1 cellular context compared by ENCODE assay signal in the genomic region with DNA sequence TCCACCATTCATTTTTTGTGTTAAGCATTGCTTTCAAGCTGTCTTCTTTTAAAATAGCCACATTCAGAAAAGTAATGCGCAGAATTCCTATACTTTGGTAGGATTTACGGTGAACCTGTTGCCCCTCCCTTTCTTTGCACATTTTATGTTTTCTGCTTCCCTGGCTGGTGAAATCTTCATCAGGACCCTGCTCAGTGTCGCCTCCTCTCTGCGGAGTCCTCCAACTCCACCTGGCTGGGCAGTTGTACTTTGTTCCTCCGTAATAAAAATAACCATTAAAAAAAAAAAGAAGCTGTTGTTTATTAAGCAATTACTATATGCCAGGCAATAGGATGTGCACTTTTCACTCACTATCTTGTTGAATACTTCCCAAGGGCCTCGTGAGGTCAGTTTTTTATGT.
TF ChIP-seq lines count a peak whose summit lies in the region.

No MANE protein-coding gene starts in this region.

TF ChIP-seq in K562, 482 proteins besides CTCF, POLR2A, EP300 and RAD21:
- TF ChIP-seq NCOA2 (IDR thresholded peaks at IDR 0.05; ENCODE audit: partially characterized antibody in 2 of 2) (no peak), THRAP3 (IDR thresholded peaks at IDR 0.05; ENCODE audit: borderline replicate concordance) (no peak)
TF ChIP-seq in K562: peak in this region for 0.
